1 cellular context compared by ENCODE assay signal in the genomic region with DNA sequence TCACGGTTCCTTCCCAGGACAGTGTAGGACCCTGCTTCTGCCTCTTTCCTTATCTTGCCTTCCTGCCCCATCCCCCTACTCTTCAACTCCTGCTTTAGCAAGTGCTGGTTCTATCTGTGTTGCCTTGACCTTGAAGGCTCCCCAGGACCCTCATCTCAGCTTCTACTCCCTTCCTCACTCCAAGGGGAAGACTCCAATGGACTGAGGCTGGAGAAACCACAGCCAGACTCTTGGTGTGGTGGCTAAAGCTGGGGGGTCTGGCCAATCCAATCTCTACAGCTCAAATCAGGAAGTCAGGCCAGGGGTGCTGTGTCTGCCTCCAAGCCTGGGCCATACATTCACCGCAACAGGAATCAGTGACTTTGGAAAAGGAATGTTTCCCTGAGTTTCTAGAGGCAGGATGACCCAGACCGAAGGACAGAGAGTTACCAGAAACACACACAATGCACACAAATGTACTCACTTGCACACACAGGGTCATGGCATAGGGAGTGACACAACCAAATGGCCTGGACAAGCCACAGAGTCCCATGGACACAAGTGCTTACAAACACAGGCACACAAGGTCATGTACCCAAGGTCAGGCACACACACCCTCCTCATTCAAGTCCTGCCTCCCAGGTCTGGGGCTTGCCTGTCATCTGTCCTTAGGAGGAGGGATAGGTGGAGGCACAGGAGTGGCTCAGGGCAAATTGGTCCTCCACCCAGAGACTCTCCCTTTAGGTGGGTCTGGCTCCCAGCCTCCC.
A peak's percentile ranks its signal among the peaks of the same experiment; 100 is the strongest.
TF ChIP-seq lines count a peak whose summit lies in the region.

No MANE protein-coding gene starts in this region.

TF ChIP-seq in HepG2, 621 proteins besides CTCF, POLR2A, EP300 and RAD21 (continued from another document and continues in another):
- TF ChIP-seq, protein P1, sequence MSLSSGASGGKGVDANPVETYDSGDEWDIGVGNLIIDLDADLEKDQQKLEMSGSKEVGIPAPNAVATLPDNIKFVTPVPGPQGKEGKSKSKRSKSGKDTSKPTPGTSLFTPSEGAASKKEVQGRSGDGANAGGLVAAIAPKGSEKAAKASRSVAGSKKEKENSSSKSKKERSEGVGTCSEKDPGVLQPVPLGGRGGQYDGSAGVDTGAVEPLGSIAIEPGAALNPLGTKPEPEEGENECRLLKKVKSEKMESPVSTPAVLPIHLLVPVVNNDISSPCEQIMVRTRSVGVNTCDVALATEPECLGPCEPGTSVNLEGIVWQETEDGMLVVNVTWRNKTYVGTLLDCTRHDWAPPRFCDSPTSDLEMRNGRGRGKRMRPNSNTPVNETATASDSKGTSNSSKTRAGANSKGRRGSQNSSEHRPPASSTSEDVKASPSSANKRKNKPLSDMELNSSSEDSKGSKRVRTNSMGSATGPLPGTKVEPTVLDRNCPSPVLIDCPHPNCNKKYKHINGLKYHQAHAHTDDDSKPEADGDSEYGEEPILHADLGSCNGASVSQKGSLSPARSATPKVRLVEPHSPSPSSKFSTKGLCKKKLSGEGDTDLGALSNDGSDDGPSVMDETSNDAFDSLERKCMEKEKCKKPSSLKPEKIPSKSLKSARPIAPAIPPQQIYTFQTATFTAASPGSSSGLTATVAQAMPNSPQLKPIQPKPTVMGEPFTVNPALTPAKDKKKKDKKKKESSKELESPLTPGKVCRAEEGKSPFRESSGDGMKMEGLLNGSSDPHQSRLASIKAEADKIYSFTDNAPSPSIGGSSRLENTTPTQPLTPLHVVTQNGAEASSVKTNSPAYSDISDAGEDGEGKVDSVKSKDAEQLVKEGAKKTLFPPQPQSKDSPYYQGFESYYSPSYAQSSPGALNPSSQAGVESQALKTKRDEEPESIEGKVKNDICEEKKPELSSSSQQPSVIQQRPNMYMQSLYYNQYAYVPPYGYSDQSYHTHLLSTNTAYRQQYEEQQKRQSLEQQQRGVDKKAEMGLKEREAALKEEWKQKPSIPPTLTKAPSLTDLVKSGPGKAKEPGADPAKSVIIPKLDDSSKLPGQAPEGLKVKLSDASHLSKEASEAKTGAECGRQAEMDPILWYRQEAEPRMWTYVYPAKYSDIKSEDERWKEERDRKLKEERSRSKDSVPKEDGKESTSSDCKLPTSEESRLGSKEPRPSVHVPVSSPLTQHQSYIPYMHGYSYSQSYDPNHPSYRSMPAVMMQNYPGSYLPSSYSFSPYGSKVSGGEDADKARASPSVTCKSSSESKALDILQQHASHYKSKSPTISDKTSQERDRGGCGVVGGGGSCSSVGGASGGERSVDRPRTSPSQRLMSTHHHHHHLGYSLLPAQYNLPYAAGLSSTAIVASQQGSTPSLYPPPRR (CRISPR knock-in tag; IDR thresholded peaks at IDR 0.05; ENCODE audit: borderline replicate concordance) = no peak
- TF ChIP-seq NR2F2 (IDR thresholded peaks at IDR 0.05; ENCODE audit: borderline replicate concordance, low read depth) = peak; percentile 71; the same call in 1 of the 2 replicates
- peak; percentile 37; the same call in 1 of the 2 replicates for TF ChIP-seq ZNF33B (CRISPR knock-in tag; IDR thresholded peaks at IDR 0.05)
- TF ChIP-seq, protein P2, sequence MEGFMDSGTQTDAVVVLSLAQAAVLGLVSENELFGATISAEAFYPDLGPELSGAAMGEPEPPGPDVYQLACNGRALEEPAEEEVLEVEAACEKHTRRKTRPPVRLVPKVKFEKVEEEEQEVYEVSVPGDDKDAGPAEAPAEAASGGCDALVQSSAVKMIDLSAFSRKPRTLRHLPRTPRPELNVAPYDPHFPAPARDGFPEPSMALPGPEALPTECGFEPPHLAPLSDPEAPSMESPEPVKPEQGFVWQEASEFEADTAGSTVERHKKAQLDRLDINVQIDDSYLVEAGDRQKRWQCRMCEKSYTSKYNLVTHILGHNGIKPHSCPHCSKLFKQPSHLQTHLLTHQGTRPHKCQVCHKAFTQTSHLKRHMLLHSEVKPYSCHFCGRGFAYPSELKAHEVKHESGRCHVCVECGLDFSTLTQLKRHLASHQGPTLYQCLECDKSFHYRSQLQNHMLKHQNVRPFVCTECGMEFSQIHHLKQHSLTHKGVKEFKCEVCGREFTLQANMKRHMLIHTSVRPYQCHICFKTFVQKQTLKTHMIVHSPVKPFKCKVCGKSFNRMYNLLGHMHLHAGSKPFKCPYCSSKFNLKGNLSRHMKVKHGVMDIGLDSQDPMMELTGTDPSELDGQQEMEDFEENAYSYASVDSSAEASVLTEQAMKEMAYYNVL (CRISPR knock-in tag; IDR thresholded peaks at IDR 0.05; ENCODE audit: borderline replicate concordance) = peak; percentile 30; the same call in 1 of the 2 replicates
- no peak for TF ChIP-seq KDM5A (IDR thresholded peaks at IDR 0.05; ENCODE audit: borderline replicate concordance, low read length)
- peak; percentile 19; the same call in 1 of the 2 replicates for TF ChIP-seq DMAP1 (CRISPR knock-in tag; IDR thresholded peaks at IDR 0.05)
- TF ChIP-seq FOXA3 (CRISPR knock-in tag; IDR thresholded peaks at IDR 0.05) = peak; percentile 59
- no peak for TF ChIP-seq ZNF552 (CRISPR knock-in tag; IDR thresholded peaks at IDR 0.05; ENCODE audit: borderline replicate concordance)
- peak; percentile 45 for TF ChIP-seq ELF1 (CRISPR knock-in tag; IDR thresholded peaks at IDR 0.05)
- TF ChIP-seq, protein P3, sequence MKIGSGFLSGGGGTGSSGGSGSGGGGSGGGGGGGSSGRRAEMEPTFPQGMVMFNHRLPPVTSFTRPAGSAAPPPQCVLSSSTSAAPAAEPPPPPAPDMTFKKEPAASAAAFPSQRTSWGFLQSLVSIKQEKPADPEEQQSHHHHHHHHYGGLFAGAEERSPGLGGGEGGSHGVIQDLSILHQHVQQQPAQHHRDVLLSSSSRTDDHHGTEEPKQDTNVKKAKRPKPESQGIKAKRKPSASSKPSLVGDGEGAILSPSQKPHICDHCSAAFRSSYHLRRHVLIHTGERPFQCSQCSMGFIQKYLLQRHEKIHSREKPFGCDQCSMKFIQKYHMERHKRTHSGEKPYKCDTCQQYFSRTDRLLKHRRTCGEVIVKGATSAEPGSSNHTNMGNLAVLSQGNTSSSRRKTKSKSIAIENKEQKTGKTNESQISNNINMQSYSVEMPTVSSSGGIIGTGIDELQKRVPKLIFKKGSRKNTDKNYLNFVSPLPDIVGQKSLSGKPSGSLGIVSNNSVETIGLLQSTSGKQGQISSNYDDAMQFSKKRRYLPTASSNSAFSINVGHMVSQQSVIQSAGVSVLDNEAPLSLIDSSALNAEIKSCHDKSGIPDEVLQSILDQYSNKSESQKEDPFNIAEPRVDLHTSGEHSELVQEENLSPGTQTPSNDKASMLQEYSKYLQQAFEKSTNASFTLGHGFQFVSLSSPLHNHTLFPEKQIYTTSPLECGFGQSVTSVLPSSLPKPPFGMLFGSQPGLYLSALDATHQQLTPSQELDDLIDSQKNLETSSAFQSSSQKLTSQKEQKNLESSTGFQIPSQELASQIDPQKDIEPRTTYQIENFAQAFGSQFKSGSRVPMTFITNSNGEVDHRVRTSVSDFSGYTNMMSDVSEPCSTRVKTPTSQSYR (CRISPR knock-in tag; IDR thresholded peaks at IDR 0.05; ENCODE audit: borderline replicate concordance) = peak; percentile 52; the same call in 1 of the 2 replicates
- TF ChIP-seq, protein P4, sequence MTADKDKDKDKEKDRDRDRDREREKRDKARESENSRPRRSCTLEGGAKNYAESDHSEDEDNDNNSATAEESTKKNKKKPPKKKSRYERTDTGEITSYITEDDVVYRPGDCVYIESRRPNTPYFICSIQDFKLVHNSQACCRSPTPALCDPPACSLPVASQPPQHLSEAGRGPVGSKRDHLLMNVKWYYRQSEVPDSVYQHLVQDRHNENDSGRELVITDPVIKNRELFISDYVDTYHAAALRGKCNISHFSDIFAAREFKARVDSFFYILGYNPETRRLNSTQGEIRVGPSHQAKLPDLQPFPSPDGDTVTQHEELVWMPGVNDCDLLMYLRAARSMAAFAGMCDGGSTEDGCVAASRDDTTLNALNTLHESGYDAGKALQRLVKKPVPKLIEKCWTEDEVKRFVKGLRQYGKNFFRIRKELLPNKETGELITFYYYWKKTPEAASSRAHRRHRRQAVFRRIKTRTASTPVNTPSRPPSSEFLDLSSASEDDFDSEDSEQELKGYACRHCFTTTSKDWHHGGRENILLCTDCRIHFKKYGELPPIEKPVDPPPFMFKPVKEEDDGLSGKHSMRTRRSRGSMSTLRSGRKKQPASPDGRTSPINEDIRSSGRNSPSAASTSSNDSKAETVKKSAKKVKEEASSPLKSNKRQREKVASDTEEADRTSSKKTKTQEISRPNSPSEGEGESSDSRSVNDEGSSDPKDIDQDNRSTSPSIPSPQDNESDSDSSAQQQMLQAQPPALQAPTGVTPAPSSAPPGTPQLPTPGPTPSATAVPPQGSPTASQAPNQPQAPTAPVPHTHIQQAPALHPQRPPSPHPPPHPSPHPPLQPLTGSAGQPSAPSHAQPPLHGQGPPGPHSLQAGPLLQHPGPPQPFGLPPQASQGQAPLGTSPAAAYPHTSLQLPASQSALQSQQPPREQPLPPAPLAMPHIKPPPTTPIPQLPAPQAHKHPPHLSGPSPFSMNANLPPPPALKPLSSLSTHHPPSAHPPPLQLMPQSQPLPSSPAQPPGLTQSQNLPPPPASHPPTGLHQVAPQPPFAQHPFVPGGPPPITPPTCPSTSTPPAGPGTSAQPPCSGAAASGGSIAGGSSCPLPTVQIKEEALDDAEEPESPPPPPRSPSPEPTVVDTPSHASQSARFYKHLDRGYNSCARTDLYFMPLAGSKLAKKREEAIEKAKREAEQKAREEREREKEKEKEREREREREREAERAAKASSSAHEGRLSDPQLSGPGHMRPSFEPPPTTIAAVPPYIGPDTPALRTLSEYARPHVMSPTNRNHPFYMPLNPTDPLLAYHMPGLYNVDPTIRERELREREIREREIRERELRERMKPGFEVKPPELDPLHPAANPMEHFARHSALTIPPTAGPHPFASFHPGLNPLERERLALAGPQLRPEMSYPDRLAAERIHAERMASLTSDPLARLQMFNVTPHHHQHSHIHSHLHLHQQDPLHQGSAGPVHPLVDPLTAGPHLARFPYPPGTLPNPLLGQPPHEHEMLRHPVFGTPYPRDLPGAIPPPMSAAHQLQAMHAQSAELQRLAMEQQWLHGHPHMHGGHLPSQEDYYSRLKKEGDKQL (CRISPR knock-in tag; IDR thresholded peaks at IDR 0.05; ENCODE audit: low read depth) = no peak
- peak; percentile 56; the same call in 1 of the 2 replicates for TF ChIP-seq HOXA3 (CRISPR knock-in tag; IDR thresholded peaks at IDR 0.05)
- no peak for TF ChIP-seq LRRFIP1 (CRISPR knock-in tag; conservative IDR thresholded peaks at IDR 0.05)
- TF ChIP-seq ZNF646 (CRISPR knock-in tag; IDR thresholded peaks at IDR 0.05) = peak; percentile 97
- TF ChIP-seq, protein P5, sequence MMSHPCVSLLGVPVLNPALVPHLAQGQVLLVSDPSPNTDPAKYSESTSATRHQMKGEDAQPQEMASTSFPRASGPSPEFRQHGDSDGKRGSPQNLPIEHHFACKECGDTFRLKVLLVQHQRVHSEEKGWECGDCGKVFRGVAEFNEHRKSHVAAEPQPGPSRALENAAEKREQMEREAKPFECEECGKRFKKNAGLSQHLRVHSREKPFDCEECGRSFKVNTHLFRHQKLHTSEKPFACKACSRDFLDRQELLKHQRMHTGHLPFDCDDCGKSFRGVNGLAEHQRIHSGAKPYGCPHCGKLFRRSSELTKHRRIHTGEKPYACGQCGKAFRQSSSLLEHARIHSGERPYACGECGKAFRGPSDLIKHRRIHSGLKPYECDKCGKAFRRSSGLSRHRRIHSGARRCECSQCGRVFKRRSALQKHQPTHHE (CRISPR knock-in tag; IDR thresholded peaks at IDR 0.05; ENCODE audit: borderline replicate concordance) = no peak
- peak; percentile 42 for TF ChIP-seq FOSL2 (CRISPR knock-in tag; IDR thresholded peaks at IDR 0.05)
- TF ChIP-seq ZBTB38 (CRISPR knock-in tag; IDR thresholded peaks at IDR 0.05) = no peak
